In the genomic region with DNA sequence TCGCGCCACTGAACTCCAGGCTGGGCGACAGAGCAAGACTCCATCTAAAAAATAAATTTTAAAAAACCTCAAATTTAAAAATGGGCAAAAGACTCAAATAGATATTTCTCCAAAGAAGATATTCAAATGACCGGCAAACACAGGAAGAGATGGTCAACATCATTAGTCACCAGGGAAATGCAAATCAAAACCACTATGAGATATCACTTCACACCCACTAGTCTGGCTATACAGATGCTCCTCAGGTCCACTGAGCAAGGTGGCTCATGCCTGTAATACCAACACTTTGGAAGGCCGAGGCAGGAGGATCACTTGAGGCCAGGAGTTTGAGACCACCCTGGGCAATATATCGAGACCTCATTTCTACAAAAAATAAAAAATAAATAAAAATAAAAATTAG, we compare ENCODE assay signal across 22 cellular contexts. TPM values are rescaled to one million over a fixed set of nuclear protein-coding genes. Genes with fewer than 3 reads are reported as not detected.
A peak's percentile ranks its signal among the peaks of the same experiment; 100 is the strongest.
DNase-seq lines count a peak whose midpoint lies in the region; ATAC-seq and TF ChIP-seq lines count a peak whose summit lies in the region.
"Had no signal": no experiment of that assay in that cellular context is flagged by ENCODE, and none has a peak within 500 bp of the region (broad histone marks: within the 10 kb centered on the region; RNA-seq: fewer than 3 reads in every experiment).

No MANE protein-coding gene starts in this region.

- H3K4me3 ChIP-seq in stomach (no peak overlapping the region), upper lobe of left lung (no peak overlapping the region)

- peaks cover 4% of the 10 kb centered on the region for H3K27me3 Mint-ChIP-seq in activated naive CD8-positive, alpha-beta T cell treated with anti-CD3 and anti-CD28 coated beads for 36 hours

- no peaks in the 10 kb centered on the region for H3K9me3 Mint-ChIP-seq in activated naive CD8-positive, alpha-beta T cell treated with anti-CD3 and anti-CD28 coated beads for 36 hours
- H3K9me3 Mint-ChIP-seq: CD4-positive, CD25-positive, alpha-beta regulatory T cell; CD8-positive, alpha-beta memory T cell; HFFc6 had no signal

- no peaks in the 10 kb centered on the region for H3K4me1 ChIP-seq in stomach
- H3K4me1 ChIP-seq in upper lobe of left lung = no peaks in the 10 kb centered on the region
- H3K4me1 ChIP-seq: BE2C had no signal

- no peaks in the 10 kb centered on the region for H3K4me1 Mint-ChIP-seq in activated naive CD8-positive, alpha-beta T cell treated with anti-CD3 and anti-CD28 coated beads for 36 hours
- H3K4me1 Mint-ChIP-seq: CD4-positive, CD25-positive, alpha-beta regulatory T cell; CD8-positive, alpha-beta memory T cell had no signal

- H3K36me3 Mint-ChIP-seq in activated naive CD8-positive, alpha-beta T cell treated with anti-CD3 and anti-CD28 coated beads for 36 hours = no peaks in the 10 kb centered on the region
- H3K36me3 Mint-ChIP-seq: CD4-positive, CD25-positive, alpha-beta regulatory T cell; CD8-positive, alpha-beta memory T cell had no signal

- no peaks in the 10 kb centered on the region for H3K36me3 ChIP-seq in stomach
- no peaks in the 10 kb centered on the region for H3K36me3 ChIP-seq in upper lobe of left lung
- H3K36me3 ChIP-seq: BE2C had no signal

- no peak overlapping the region for H3K27ac ChIP-seq in stomach
- no peak overlapping the region for H3K27ac ChIP-seq in upper lobe of left lung

- 72 to 93% (median 90%) methylated on average over 6 of the region's 6 CpGs for WGBS in stomach, 5 donors
- WGBS in upper lobe of left lung, 2 donors = 76 to 95% methylated on average over 6 of the region's 6 CpGs

- DNase-seq in stomach = peak; percentile 13
- DNase-seq in activated naive CD8-positive, alpha-beta T cell treated with anti-CD3 and anti-CD28 coated beads for 36 hours = no peak
- no peak for DNase-seq in upper lobe of left lung
- no peak for DNase-seq in activated CD4-positive, CD25-positive, alpha-beta regulatory T cell treated with anti-CD3 and anti-CD28 coated beads, Interleukin-2, amount 50 U/mL, for 72 hours
- DNase-seq: ACHN; BE2C; C1 segment of cervical spinal cord; CD4-positive, CD25-positive, alpha-beta regulatory T cell; CD8-positive, alpha-beta memory T cell; COR-L47; DMS 273 treated with DMSO at 0.1 percent for 48 hours; DMS53; DND-41; EL; GOT3; H7; HFFc6; KG1 had no signal

- H3K27me3 ChIP-seq in stomach = peaks cover 0 to 5% (median 0%) of the 10 kb centered on the region in 3 donors
- H3K27me3 ChIP-seq in upper lobe of left lung = no peaks in the 10 kb centered on the region
- H3K27me3 ChIP-seq: BE2C had no signal

- intact Hi-C loops in stomach (cut with DNase I; ENCODE audit: low total_unique reads) = no loop called here

- TF ChIP-seq CTCF in stomach (IDR thresholded peaks at IDR 0.05) = no peak
- TF ChIP-seq CTCF in upper lobe of left lung (IDR thresholded peaks at IDR 0.05) = no peak

- ATAC-seq in GM18511 (IDR thresholded peaks at IDR 0.05; ENCODE audit: unreplicated experiment) (peak; percentile 67), GM18867 (IDR thresholded peaks at IDR 0.05; ENCODE audit: unreplicated experiment) (peak; percentile 75), HG03442 (IDR thresholded peaks at IDR 0.05; ENCODE audit: unreplicated experiment) (peak; percentile 64), upper lobe of left lung (ENCODE audit: low FRiP score in 2 of 2) (no peak)
- ATAC-seq: HCT116 had no signal

- no peaks in the 10 kb centered on the region for H3K9me3 ChIP-seq in stomach
- no peaks in the 10 kb centered on the region for H3K9me3 ChIP-seq in upper lobe of left lung
- H3K9me3 ChIP-seq: BE2C had no signal

- no peak overlapping the region for H3K4me3 Mint-ChIP-seq in activated naive CD8-positive, alpha-beta T cell treated with anti-CD3 and anti-CD28 coated beads for 36 hours
- H3K4me3 Mint-ChIP-seq: CD4-positive, CD25-positive, alpha-beta regulatory T cell; CD8-positive, alpha-beta memory T cell; HFFc6 had no signal

- no peak for TF ChIP-seq POLR2A in stomach (IDR thresholded peaks at IDR 0.05)
- no peak for TF ChIP-seq POLR2A in upper lobe of left lung (IDR thresholded peaks at IDR 0.05)

- TF ChIP-seq EP300 in stomach (IDR thresholded peaks at IDR 0.05) = no peak
- no peak for TF ChIP-seq EP300 in upper lobe of left lung (IDR thresholded peaks at IDR 0.05)

- H3K27ac Mint-ChIP-seq in activated naive CD8-positive, alpha-beta T cell treated with anti-CD3 and anti-CD28 coated beads for 36 hours = no peak overlapping the region
- H3K27ac Mint-ChIP-seq: CD4-positive, CD25-positive, alpha-beta regulatory T cell; CD8-positive, alpha-beta memory T cell; HFFc6 had no signal

RNA-seq across cellular contexts. Expression of a gene that starts 43.3 kb away (rescaled TPM):
- 10 to 100 TPM in 2 of 5 donors, 1 to 10 TPM in 3; 7.6 to 21.4 (median 9.9) TPM for total RNA-seq in stomach
- polyA plus RNA-seq in stomach = 10 to 100 TPM in 1 of 3 donors, 1 to 10 TPM in 2; 8.4 to 12.7 (median 9.0) TPM
- 10 to 100 TPM; 12.1 to 12.6 TPM for total RNA-seq in activated naive CD8-positive, alpha-beta T cell treated with anti-CD3 and anti-CD28 coated beads for 36 hours
- 10 to 100 TPM; 18.3 to 50.9 (median 24.0) TPM for total RNA-seq in upper lobe of left lung

Comparison
In these comparisons a context has a peak if more than half of its experiments do, and no peak if none do; other contexts are left out.
1. ATAC-seq: peak in GM18511 (single experiment), GM18867 (single experiment) and HG03442 (single experiment); none in upper lobe of left lung (0 of 2).